16 cellular contexts compared by ENCODE assay signal in genomic region chr4:79682161-79682560, GRCh38.
DNase-seq lines count a peak whose midpoint lies in the region; ATAC-seq and TF ChIP-seq lines count a peak whose summit lies in the region.
"Had no signal": no experiment of that assay in that cellular context is flagged by ENCODE, and none has a peak within 500 bp of the region (broad histone marks: within the 10 kb centered on the region; RNA-seq: fewer than 3 reads in every experiment).

No MANE protein-coding gene starts in this region.

- WGBS in IMR-90 (ENCODE audit: extremely low coverage in 2 of 2, insufficient read length in 1 of 2), 2 experiments = 100% methylated on average over 1 of the region's 4 CpGs; no CpG with 5 or more reads in 1 of the 2 experiments
- WGBS in heart left ventricle, 4 donors = 79 to 91% (median 85%) methylated on average over 4 of the region's 4 CpGs

- TF ChIP-seq POLR2A in IMR-90 (IDR thresholded peaks at IDR 0.05; ENCODE audit: low read depth, low read length) (no peak), heart left ventricle (IDR thresholded peaks at IDR 0.05) (no peak)

- in situ Hi-C loops in IMR-90 (cut with MboI; ENCODE audit: low sequenced_read_pairs) = no loop called here
- in situ Hi-C loops in brain microvascular endothelial cell (cut with HindIII; ENCODE audit: low pct_ligation_motif_present, low sequenced_read_pairs) = no loop called here

- no TSS peak for BruUV-seq in IMR-90 (replicated peaks; lab: Mats Ljungman, UMichigan)

- peak overlapping the region; percentile 82 for H3K4me2 ChIP-seq in IMR-90 (ENCODE audit: low read depth, low read length)

- POLR2A ChIA-PET in IMR-90 (lab: Charles Lee; ENCODE audit: unreplicated experiment) = no interaction called here

- H2BK120ac ChIP-seq in IMR-90 (ENCODE audit: low read depth, low read length) = peak overlapping the region; percentile 96

- TF ChIP-seq CTCF in IMR-90 (conservative IDR thresholded peaks at IDR 0.05; ENCODE audit: low read depth, low read length) = no peak
- no peak for TF ChIP-seq CTCF in brain microvascular endothelial cell (IDR thresholded peaks at IDR 0.05; ENCODE audit: low read depth, low read length, missing control alignments)
- TF ChIP-seq CTCF in WERI-Rb-1 (IDR thresholded peaks at IDR 0.05; ENCODE audit: low read depth, low read length) = no peak
- no peak for TF ChIP-seq CTCF in heart left ventricle (IDR thresholded peaks at IDR 0.05)

- H3K27ac ChIP-seq in IMR-90 (ENCODE audit: insufficient read depth, low read length) (peak overlapping the region; percentile 82; the same call in 1 of the 2 replicates), brain microvascular endothelial cell (no peak overlapping the region), WERI-Rb-1 (no peak overlapping the region), heart left ventricle (no peak overlapping the region)
- H3K27ac ChIP-seq: HL-60 had no signal

- peak overlapping the region; percentile 96; the same call in 2 of the 3 replicates for H2BK15ac ChIP-seq in IMR-90 (ENCODE audit: low read depth, low read length)

- H2AK9ac ChIP-seq in IMR-90 (replicated peaks; ENCODE audit: low read depth, low read length, poor library complexity) = no peak overlapping the region

- peak overlapping the region; percentile 31 for H3K14ac ChIP-seq in IMR-90 (replicated peaks; ENCODE audit: low read depth, low read length)

- intact Hi-C loops in IMR-90 (cut with micrococcal nuclease) (no loop called here), heart left ventricle (cut with DNase I) (no loop called here)

- H3K18ac ChIP-seq in IMR-90 (ENCODE audit: low read depth, low read length) = peak overlapping the region; percentile 77

- H3K36me3 ChIP-seq in IMR-90 (ENCODE audit: control insufficient read depth, insufficient read depth, low read length) (no peaks in the 10 kb centered on the region), brain microvascular endothelial cell (replicated peaks) (no peaks in the 10 kb centered on the region), neuron (ENCODE audit: insufficient read depth, low read length) (no peaks in the 10 kb centered on the region), WERI-Rb-1 (no peaks in the 10 kb centered on the region), heart left ventricle (no peaks in the 10 kb centered on the region)

- H4K91ac ChIP-seq in IMR-90 (ENCODE audit: insufficient read depth, low read depth, low read length) = peak overlapping the region; percentile 65; the same call in 1 of the 2 replicates

- peak overlapping the region; percentile 95 for H3K4ac ChIP-seq in IMR-90 (ENCODE audit: low read depth, low read length)

- no peaks in the 10 kb centered on the region for H3K79me1 ChIP-seq in IMR-90 (ENCODE audit: low read depth in 1 of 2, low read length in 2 of 2)

- CTCF ChIA-PET in IMR-90 (lab: Yijun Ruan, JAX) = interaction anchor here (0.8 to 1.0 kb wide), 2 partner anchors 9 to 141 kb away, joined by 3 to 4 read pairs; no protein-coding TSS in a partner anchor

- dilution Hi-C loops in IMR-90 (cut with HindIII; ENCODE audit: low sequenced_read_pairs, unreplicated experiment) = no loop called here

- peak overlapping the region; percentile 53; the same call in 1 of the 2 replicates for H4K5ac ChIP-seq in IMR-90 (ENCODE audit: low read depth, low read length)

- H2BK5ac ChIP-seq in IMR-90 (ENCODE audit: low read depth, low read length, poor library complexity, severe bottlenecking) = peak overlapping the region; percentile 67

- H2AFZ ChIP-seq in IMR-90 (replicated peaks; ENCODE audit: low read length, poor library complexity) (peak overlapping the region; percentile 74), neuron (ENCODE audit: low read depth, low read length) (peak overlapping the region; percentile 5)

- DNase-seq in Daoy (ENCODE audit: low read depth) = peak; percentile 49
- peak; percentile 67 for DNase-seq in IMR-90
- DNase-seq in brain microvascular endothelial cell = peak; percentile 14
- DNase-seq in D341Med (ENCODE audit: low spot score) = no peak
- DNase-seq in WERI-Rb-1 = no peak
- no peak for DNase-seq in heart left ventricle
- DNase-seq: H9, MV-4-11, NCI-H1417, NCI-H187 treated with DMSO at 0.1 percent for 48 hours, NCI-H69, OCI-M1, SIG-M5 had no signal

- peak overlapping the region; percentile 86 for H2AK5ac ChIP-seq in IMR-90 (ENCODE audit: low read depth, low read length)

- H3K9me1 ChIP-seq in IMR-90 (ENCODE audit: insufficient read depth, low read length) = peaks cover 7% of the 10 kb centered on the region

- peaks cover 2% of the 10 kb centered on the region for H3K27me3 ChIP-seq in IMR-90 (ENCODE audit: control insufficient read depth, insufficient read depth, low read length)
- H3K27me3 ChIP-seq in brain microvascular endothelial cell (replicated peaks) = no peaks in the 10 kb centered on the region
- H3K27me3 ChIP-seq in neuron (ENCODE audit: insufficient read depth, low read length) = no peaks in the 10 kb centered on the region
- no peaks in the 10 kb centered on the region for H3K27me3 ChIP-seq in WERI-Rb-1 (ENCODE audit: insufficient read depth, low read depth, severe bottlenecking)
- no peaks in the 10 kb centered on the region for H3K27me3 ChIP-seq in heart left ventricle

- peak overlapping the region in 1 of 2 experiments; percentile 77; a peak in 1 of 4 replicates for H4K8ac ChIP-seq in IMR-90 (ENCODE audit: low read depth in 2 of 2, low read length in 2 of 2)

- H4K20me1 ChIP-seq in IMR-90 (ENCODE audit: insufficient read depth, low read length) = no peaks in the 10 kb centered on the region

- H3K9ac ChIP-seq in IMR-90 (ENCODE audit: low read depth, low read length) = peak overlapping the region; percentile 29; the same call in 1 of the 2 replicates

- ATAC-seq in IMR-90 (ENCODE audit: low read depth) (peak; percentile 96), HG03045 (IDR thresholded peaks at IDR 0.05; ENCODE audit: unreplicated experiment) (no peak), heart left ventricle (no peak)

- H3K4me3 ChIP-seq in IMR-90 (ENCODE audit: insufficient read depth, low read depth, low read length) (no peak overlapping the region), brain microvascular endothelial cell (ENCODE audit: low read depth, low read length) (no peak overlapping the region), neuron (ENCODE audit: low read length) (no peak overlapping the region), WERI-Rb-1 (ENCODE audit: low read depth, low read length) (no peak overlapping the region), heart left ventricle (no peak overlapping the region)

- peaks cover 9% of the 10 kb centered on the region for H3K4me1 ChIP-seq in IMR-90 (ENCODE audit: control insufficient read depth, insufficient read depth, low read length)
- no peaks in the 10 kb centered on the region for H3K4me1 ChIP-seq in neuron (ENCODE audit: insufficient read depth, low read length)
- no peaks in the 10 kb centered on the region for H3K4me1 ChIP-seq in heart left ventricle

- TF ChIP-seq RAD21 in IMR-90 (IDR thresholded peaks at IDR 0.05; ENCODE audit: low read length) = no peak

- H3K23ac ChIP-seq in IMR-90 (ENCODE audit: low read depth, low read length) = peak overlapping the region; percentile 41; the same call in 1 of the 2 replicates

- H3K9me3 ChIP-seq in IMR-90 (ENCODE audit: control insufficient read depth, insufficient read depth, low read length) (no peaks in the 10 kb centered on the region), neuron (ENCODE audit: low read length) (no peaks in the 10 kb centered on the region), WERI-Rb-1 (ENCODE audit: severe bottlenecking) (no peaks in the 10 kb centered on the region), heart left ventricle (no peaks in the 10 kb centered on the region)

- H2BK20ac ChIP-seq in IMR-90 (ENCODE audit: low read depth, low read length) = peak overlapping the region; percentile 94

- peak overlapping the region; percentile 32; the same call in 1 of the 2 replicates for H3K56ac ChIP-seq in IMR-90 (ENCODE audit: extremely low read depth, insufficient read depth, low read length)

TF ChIP-seq in IMR-90, 13 proteins besides CTCF, POLR2A, EP300 and RAD21:
- no peak for TF ChIP-seq ELK1 (IDR thresholded peaks at IDR 0.05; ENCODE audit: borderline replicate concordance, low read depth, low read length)
- no peak for TF ChIP-seq USF2 (IDR thresholded peaks at IDR 0.05; ENCODE audit: low read depth, low read length)
- TF ChIP-seq MAFK (IDR thresholded peaks at IDR 0.05; ENCODE audit: low read depth, low read length) = no peak
- TF ChIP-seq SMC3 (IDR thresholded peaks at IDR 0.05; ENCODE audit: low read depth, low read length) = no peak
- TF ChIP-seq RCOR1 (IDR thresholded peaks at IDR 0.05; ENCODE audit: insufficient replicate concordance, low read length) = no peak
- TF ChIP-seq MAZ (IDR thresholded peaks at IDR 0.05; ENCODE audit: borderline replicate concordance, low read depth, low read length) = no peak
- TF ChIP-seq NFE2L2 (IDR thresholded peaks at IDR 0.05; ENCODE audit: low read depth, low read length) = no peak
- no peak for TF ChIP-seq RFX5 (IDR thresholded peaks at IDR 0.05; ENCODE audit: low read depth, low read length)
- no peak for TF ChIP-seq CEBPB (IDR thresholded peaks at IDR 0.05; ENCODE audit: low read depth, low read length)
- TF ChIP-seq FOS (IDR thresholded peaks at IDR 0.05; ENCODE audit: low read depth, low read length) = no peak
- TF ChIP-seq CHD1 (IDR thresholded peaks at IDR 0.05; ENCODE audit: low read depth, low read length) = no peak
- no peak for TF ChIP-seq BHLHE40 (IDR thresholded peaks at IDR 0.05; ENCODE audit: low read depth, low read length)
- TF ChIP-seq MXI1 (IDR thresholded peaks at IDR 0.05; ENCODE audit: borderline replicate concordance, low read depth, low read length) = no peak

Comparison
In these comparisons a context has a peak if more than half of its experiments do, and no peak if none do; other contexts are left out.
1. DNase-seq: peak in Daoy (single experiment), IMR-90 (single experiment) and brain microvascular endothelial cell (single experiment); none in D341Med (single experiment), WERI-Rb-1 (single experiment) and heart left ventricle (0 of 5).